ENCODE assay signal across 13 cellular contexts in the genomic region with DNA sequence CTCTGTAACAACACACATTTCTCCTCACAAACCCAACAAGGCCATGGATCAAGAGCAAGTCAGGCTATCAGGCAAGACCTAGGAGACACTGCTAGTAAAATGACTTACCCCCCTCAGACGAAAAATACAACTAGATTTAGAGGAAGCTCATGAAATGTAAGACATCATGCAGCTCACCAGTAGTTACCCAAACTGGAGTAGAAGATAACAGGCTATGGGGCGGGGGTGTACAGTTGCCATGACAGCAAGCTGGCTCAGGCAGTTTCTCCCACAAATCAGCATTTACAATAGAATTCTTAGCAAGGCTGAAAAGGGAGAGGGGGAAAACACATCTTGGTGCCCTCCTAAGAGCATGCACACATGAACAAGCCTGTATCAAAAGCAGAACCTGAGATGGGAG. TPM values are rescaled to one million over a fixed set of nuclear protein-coding genes. Genes with fewer than 3 reads are reported as not detected.
A peak's percentile ranks its signal among the peaks of the same experiment; 100 is the strongest.
DNase-seq lines count a peak whose midpoint lies in the region; ATAC-seq, FAIRE-seq and TF ChIP-seq lines count a peak whose summit lies in the region.
"Had no signal": no experiment of that assay in that cellular context is flagged by ENCODE, and none has a peak within 500 bp of the region (broad histone marks: within the 10 kb centered on the region; RNA-seq: fewer than 3 reads in every experiment).

No MANE protein-coding gene starts in this region.

- no peak for FAIRE-seq in A549 (lab: Jason Lieb, UNC)
- FAIRE-seq in HepG2 (lab: Jason Lieb, UNC): no peak

- H2AFZ ChIP-seq in HepG2 (ENCODE audit: low read length): no peak overlapping the region

- no peak overlapping the region for H3K27ac ChIP-seq in A549
- 0 out of 2 replicates have a peak overlapping the region, but pooled peaks have one; percentile 53 for H3K27ac ChIP-seq in HUES6 (ENCODE audit: low read depth, low read length)
- H3K27ac ChIP-seq in adrenal gland: peak overlapping the region in 3 of 5 donors; percentile 72 to 92 (median 86)
- H3K27ac ChIP-seq in gastroesophageal sphincter: peak overlapping the region in 1 of 4 donors; percentile 24
- no peak overlapping the region for H3K27ac ChIP-seq in HepG2 (ENCODE audit: extremely low read length, insufficient read depth, low read length)

- H3K27me3 Mint-ChIP-seq in mesothelial cell of epicardium (ENCODE audit: low read depth): no peaks in the 10 kb centered on the region

- intact Hi-C loops in adrenal gland (cut with DNase I): no loop called here
- intact Hi-C loops in HepG2 (cut with micrococcal nuclease; ENCODE audit: unreplicated experiment): no loop called here

- no peak for ATAC-seq in A549
- no peak for ATAC-seq in gastroesophageal sphincter
- ATAC-seq in HepG2: no peak
- ATAC-seq in GM19397 (IDR thresholded peaks at IDR 0.05; ENCODE audit: unreplicated experiment): no peak

- peaks cover 7% of the 10 kb centered on the region for H3K36me3 Mint-ChIP-seq in mesothelial cell of epicardium

- WGBS in A549 (ENCODE audit: missing lambda C conversion rate): 64% methylated on average over 2 of the region's 2 CpGs
- WGBS in adrenal gland, 4 donors: 25 to 39% (median 29%) methylated on average over 2 of the region's 2 CpGs
- WGBS in gastroesophageal sphincter (ENCODE audit: low coverage in 1 of 2), 2 donors: 54% methylated on average over 2 of the region's 2 CpGs; no CpG with 5 or more reads in 1 of the 2 donors
- WGBS in HepG2 (ENCODE audit: low lambda C conversion rate): 72% methylated on average over 2 of the region's 2 CpGs

- DNase-seq in A549 (ENCODE audit: low read depth in 1 of 2, low spot score in 1 of 2) (no peak), adrenal gland (no peak), mesothelial cell of epicardium (ENCODE audit: low spot score in 2 of 2, unreplicated experiment in 2 of 2) (no peak), HepG2 (ENCODE audit: low spot score) (no peak), NK-92 (lab: John Stamatoyannopoulos, UW; ENCODE audit: unreplicated experiment) (no peak)
- DNase-seq: DMS53, NCI-H69 had no signal

- TF ChIP-seq EP300 in A549 (IDR thresholded peaks at IDR 0.05) (no peak), gastroesophageal sphincter (IDR thresholded peaks at IDR 0.05) (no peak), HepG2 (IDR thresholded peaks at IDR 0.05; ENCODE audit: low read depth in 2 of 2, low read length in 2 of 2) (no peak), HepG2 (CRISPR knock-in tag; IDR thresholded peaks at IDR 0.05; ENCODE audit: borderline replicate concordance) (no peak)

- in situ Hi-C loops in HepG2 (cut with HindIII; ENCODE audit: extremely low pct_ligation_motif_present, low pct_unique_long_range_greater_than_20kb): no loop called here

- CTCF ChIA-PET in A549 (lab: Yijun Ruan, JAX): interaction anchor here (0.9 to 1.4 kb wide), 2 partner anchors 15 to 94 kb away, joined by 3 to 4 read pairs; no protein-coding TSS in a partner anchor
- CTCF ChIA-PET in HepG2 (lab: Yijun Ruan, JAX; ENCODE audit: low intra/inter-chr PET ratio, low total read pairs): no interaction called here

- no peak for TF ChIP-seq CTCF in A549 (IDR thresholded peaks at IDR 0.05)
- no peak for TF ChIP-seq CTCF in adrenal gland (IDR thresholded peaks at IDR 0.05)
- TF ChIP-seq CTCF in mesothelial cell of epicardium (IDR thresholded peaks at IDR 0.05; ENCODE audit: unreplicated experiment): no peak
- TF ChIP-seq CTCF in gastroesophageal sphincter (IDR thresholded peaks at IDR 0.05): no peak
- TF ChIP-seq CTCF in HepG2 (CRISPR knock-in tag; IDR thresholded peaks at IDR 0.05): no peak

- peak overlapping the region; percentile 51; the same call in 1 of the 3 replicates for H3K4me2 ChIP-seq in A549
- H3K4me2 ChIP-seq in HepG2 (ENCODE audit: low read depth, low read length): no peak overlapping the region

- peaks cover 56% of the 10 kb centered on the region for H3K4me1 ChIP-seq in A549
- H3K4me1 ChIP-seq in HUES6 (ENCODE audit: control insufficient read depth, insufficient read depth, low read length): peaks cover 36% of the 10 kb centered on the region
- peaks cover 62 to 67% of the 10 kb centered on the region in 2 donors for H3K4me1 ChIP-seq in adrenal gland (replicated peaks in 1 of 2)
- peaks cover 0 to 71% (median 47%) of the 10 kb centered on the region in 3 donors for H3K4me1 ChIP-seq in gastroesophageal sphincter
- H3K4me1 ChIP-seq in HepG2 (ENCODE audit: insufficient read depth, low read length): peaks cover 51% of the 10 kb centered on the region

- no TSS peak for BruUV-seq in HepG2 (replicated peaks; lab: Mats Ljungman, UMichigan)

- peaks cover 54% of the 10 kb centered on the region for H3K4me1 Mint-ChIP-seq in mesothelial cell of epicardium

- H3K27me3 ChIP-seq in HUES6 (ENCODE audit: control insufficient read depth, insufficient read depth, low read length) (no peaks in the 10 kb centered on the region), adrenal gland (no peaks in the 10 kb centered on the region), gastroesophageal sphincter (no peaks in the 10 kb centered on the region), HepG2 (ENCODE audit: control insufficient read depth in 1 of 2, insufficient read depth in 2 of 2, low read length in 2 of 2) (no peaks in the 10 kb centered on the region; a peak in 1 of 5 replicates)

- H3K9ac ChIP-seq in HUES6 (ENCODE audit: low read length): peak overlapping the region; percentile 8
- no peak overlapping the region for H3K9ac ChIP-seq in HepG2 (ENCODE audit: insufficient read depth, low read depth, low read length)

- no peak overlapping the region for H3K4me3 Mint-ChIP-seq in mesothelial cell of epicardium

- H3K9me3 ChIP-seq in A549 (no peaks in the 10 kb centered on the region), HUES6 (ENCODE audit: control insufficient read depth, insufficient read depth, low read depth, low read length) (no peaks in the 10 kb centered on the region), adrenal gland (replicated peaks in 1 of 3) (no peaks in the 10 kb centered on the region), gastroesophageal sphincter (no peaks in the 10 kb centered on the region), HepG2 (ENCODE audit: low read length) (no peaks in the 10 kb centered on the region)

- TF ChIP-seq POLR2A in A549 (IDR thresholded peaks at IDR 0.05; ENCODE audit: low read length) (no peak), adrenal gland (IDR thresholded peaks at IDR 0.05) (no peak), gastroesophageal sphincter (IDR thresholded peaks at IDR 0.05) (no peak), HepG2 (IDR thresholded peaks at IDR 0.05; ENCODE audit: insufficient read depth in 1 of 2, low read depth in 2 of 2, low read length in 2 of 2) (no peak)

- peaks cover 62% of the 10 kb centered on the region for H3K36me3 ChIP-seq in HUES6 (ENCODE audit: control insufficient read depth, insufficient read depth, low read length)
- H3K36me3 ChIP-seq in adrenal gland (replicated peaks in 1 of 2): peaks cover 0 to 24% of the 10 kb centered on the region in 2 donors
- H3K36me3 ChIP-seq in gastroesophageal sphincter: peaks cover 0 to 29% of the 10 kb centered on the region in 2 donors
- peaks cover 10 to 25% of the 10 kb centered on the region in 2 experiments; a peak in 4 of 5 replicates for H3K36me3 ChIP-seq in HepG2 (replicated peaks in 1 of 2; ENCODE audit: control insufficient read depth in 1 of 2, insufficient read depth in 2 of 2, low read length in 2 of 2)

- H3K4me3 ChIP-seq in A549: no peak overlapping the region
- no peak overlapping the region for H3K4me3 ChIP-seq in HUES6 (ENCODE audit: low read depth, low read length)
- H3K4me3 ChIP-seq in adrenal gland: no peak overlapping the region
- H3K4me3 ChIP-seq in gastroesophageal sphincter: no peak overlapping the region
- H3K4me3 ChIP-seq in HepG2 (replicated peaks in 1 of 3; ENCODE audit: insufficient read depth in 1 of 3, low read depth in 2 of 3, low read length in 3 of 3): no peak overlapping the region

- TF ChIP-seq RAD21 in A549 (conservative IDR thresholded peaks at IDR 0.05 in 1 of 2, IDR thresholded peaks at IDR 0.05 in 1 of 2): no peak
- TF ChIP-seq RAD21 in HepG2 (CRISPR knock-in tag; IDR thresholded peaks at IDR 0.05): no peak

- H3K9me3 Mint-ChIP-seq in mesothelial cell of epicardium: no peaks in the 10 kb centered on the region

- H3K79me2 ChIP-seq in HepG2 (ENCODE audit: insufficient read depth, low read length): peaks cover 80% of the 10 kb centered on the region

- peak overlapping the region; percentile 11 for H3K27ac Mint-ChIP-seq in mesothelial cell of epicardium

- POLR2A ChIA-PET in A549 (lab: Yijun Ruan, JAX) (interaction anchor here (1.3 kb wide), 1 partner anchor 187 kb away, joined by 3 read pairs; a partner anchor contains a TSS), HepG2 (lab: Yijun Ruan, JAX) (no interaction called here)

- peaks cover 47% of the 10 kb centered on the region for H4K20me1 ChIP-seq in HepG2 (ENCODE audit: insufficient read depth, low read length)

RNA-seq across cellular contexts. Expression of a gene that starts 13.9 kb away (rescaled TPM):
- polyA plus RNA-seq in A549 (2011; rRNA removed) (300 and 618 TPM in 2 replicates), A549 (2017; fragmentation: RNase III; extraction: RNeasy Plus Mini Kit Qiagen cat#74134 plus additional on column Dnase treatment) (495 to 510 TPM (median 500 TPM) in 3 replicates), adrenal gland (100 to 1,000 TPM; 104 to 465 (median 111) TPM), HepG2 (2011; rRNA removed) (131 and 160 TPM in 2 replicates)
- 235 and 269 TPM in 2 replicates for polyA plus RNA-seq in A549 (2012; cell fraction: cytosol; rRNA removed)
- 154 and 174 TPM in 2 replicates for polyA plus RNA-seq in A549 (2012; cell fraction: nucleus; rRNA removed)
- polyA minus RNA-seq in A549 (2011; rRNA and poly(A)+ RNA removed): 81.4 and 88.0 TPM in 2 replicates
- total RNA-seq in adrenal gland (100 to 1,000 TPM; 246 to 350 (median 269) TPM), mesothelial cell of epicardium (194 to 208 TPM (median 197 TPM) in 3 replicates), gastroesophageal sphincter (100 to 1,000 TPM in 3 of 4 donors, 10 to 100 TPM in 1; 95.9 to 275 (median 151) TPM), HepG2 (2016; rRNA removed; fragmentation: Illumina TruSeq; extraction: Trizol) (307 and 481 TPM in 2 replicates)
- total RNA-seq in HepG2 (2016; cell fraction: cytosol; rRNA removed; fragmentation: Illumina TruSeq; extraction: Trizol; ENCODE audit: low read depth): 53.8 and 55.7 TPM in 2 replicates
- total RNA-seq in HepG2 (2016; cell fraction: insoluble cytoplasmic fraction; rRNA removed; fragmentation: Illumina TruSeq; extraction: Trizol): 323 and 475 TPM in 2 replicates
- 138 and 148 TPM in 2 replicates for total RNA-seq in HepG2 (2016; cell fraction: membrane; rRNA removed; fragmentation: Illumina TruSeq; extraction: Trizol)
- total RNA-seq in HepG2 (2016; cell fraction: nucleus; rRNA removed; fragmentation: Illumina TruSeq; extraction: Trizol): 108 and 115 TPM in 2 replicates
- polyA plus RNA-seq in HepG2 (2011; cell fraction: cytosol; rRNA removed): 118 and 149 TPM in 2 replicates
- polyA plus RNA-seq in HepG2 (2011; cell fraction: nucleus; rRNA removed): 45.9 and 62.4 TPM in 2 replicates
- polyA plus RNA-seq in HepG2 (2012): 153 and 194 TPM in 2 replicates
- 89.5 and 101 TPM in 2 replicates for polyA plus RNA-seq in HepG2 (2016; cell fraction: cytosol; fragmentation: Illumina TruSeq; extraction: Trizol; ENCODE audit: low read depth)
- 611 and 615 TPM in 2 replicates for polyA plus RNA-seq in HepG2 (2016; cell fraction: insoluble cytoplasmic fraction; fragmentation: Illumina TruSeq; extraction: Trizol; ENCODE audit: low read depth)
- polyA plus RNA-seq in HepG2 (2016; cell fraction: membrane; fragmentation: Illumina TruSeq; extraction: Trizol; ENCODE audit: low read depth): 145 TPM in 2 replicates
- polyA plus RNA-seq in HepG2 (2016; cell fraction: nucleus; fragmentation: Illumina TruSeq; extraction: Trizol; ENCODE audit: insufficient read depth, low read depth): 192 and 200 TPM in 2 replicates
- polyA minus RNA-seq in HepG2 (2011; rRNA and poly(A)+ RNA removed; ENCODE audit: low replicate concordance): 66.0 and 182 TPM in 2 replicates
- polyA minus RNA-seq in HepG2 (2011; cell fraction: cytosol; rRNA and poly(A)+ RNA removed): 56.6 and 67.6 TPM in 2 replicates
- polyA minus RNA-seq in HepG2 (2011; cell fraction: nucleus; rRNA and poly(A)+ RNA removed): 52.8 and 54.2 TPM in 2 replicates

RNA-seq across cellular contexts. Expression of a gene that starts 23.1 kb away (rescaled TPM):
- not detected in 2 replicates for polyA plus RNA-seq in A549 (2011; rRNA removed)
- polyA plus RNA-seq in A549 (2012; cell fraction: cytosol; rRNA removed): not detected in 2 replicates
- not detected in 2 replicates for polyA plus RNA-seq in A549 (2012; cell fraction: nucleus; rRNA removed)
- not detected in 3 replicates for polyA plus RNA-seq in A549 (2017; fragmentation: RNase III; extraction: RNeasy Plus Mini Kit Qiagen cat#74134 plus additional on column Dnase treatment)
- 0.05 TPM in 1 of 2 replicates, not detected in the other for polyA minus RNA-seq in A549 (2011; rRNA and poly(A)+ RNA removed)
- total RNA-seq in adrenal gland: under 1 TPM in 3 of 8 donors, not detected in 5; 0.04 to 0.07 (median 0.07) TPM
- polyA plus RNA-seq in adrenal gland: under 1 TPM in 1 of 3 donors, not detected in 2; 0.03 TPM
- 0.04 to 0.07 TPM (median 0.07 TPM) in 3 replicates for total RNA-seq in mesothelial cell of epicardium
- not detected for total RNA-seq in gastroesophageal sphincter
- not detected in 2 replicates for total RNA-seq in HepG2 (2016; rRNA removed; fragmentation: Illumina TruSeq; extraction: Trizol)
- total RNA-seq in HepG2 (2016; cell fraction: cytosol; rRNA removed; fragmentation: Illumina TruSeq; extraction: Trizol; ENCODE audit: low read depth): not detected in 2 replicates
- not detected in 2 replicates for total RNA-seq in HepG2 (2016; cell fraction: insoluble cytoplasmic fraction; rRNA removed; fragmentation: Illumina TruSeq; extraction: Trizol)
- not detected in 2 replicates for total RNA-seq in HepG2 (2016; cell fraction: membrane; rRNA removed; fragmentation: Illumina TruSeq; extraction: Trizol)
- not detected in 2 replicates for total RNA-seq in HepG2 (2016; cell fraction: nucleus; rRNA removed; fragmentation: Illumina TruSeq; extraction: Trizol)
- polyA plus RNA-seq in HepG2 (2011; rRNA removed): not detected in 2 replicates
- not detected in 2 replicates for polyA plus RNA-seq in HepG2 (2011; cell fraction: cytosol; rRNA removed)
- polyA plus RNA-seq in HepG2 (2011; cell fraction: nucleus; rRNA removed): not detected in 2 replicates
- polyA plus RNA-seq in HepG2 (2012): not detected in 2 replicates
- not detected in 2 replicates for polyA plus RNA-seq in HepG2 (2016; cell fraction: cytosol; fragmentation: Illumina TruSeq; extraction: Trizol; ENCODE audit: low read depth)
- polyA plus RNA-seq in HepG2 (2016; cell fraction: insoluble cytoplasmic fraction; fragmentation: Illumina TruSeq; extraction: Trizol; ENCODE audit: low read depth): not detected in 2 replicates
- polyA plus RNA-seq in HepG2 (2016; cell fraction: membrane; fragmentation: Illumina TruSeq; extraction: Trizol; ENCODE audit: low read depth): not detected in 2 replicates
- polyA plus RNA-seq in HepG2 (2016; cell fraction: nucleus; fragmentation: Illumina TruSeq; extraction: Trizol; ENCODE audit: insufficient read depth, low read depth): not detected in 2 replicates
- 0.04 TPM in 1 of 2 replicates, not detected in the other for polyA minus RNA-seq in HepG2 (2011; rRNA and poly(A)+ RNA removed; ENCODE audit: low replicate concordance)
- polyA minus RNA-seq in HepG2 (2011; cell fraction: cytosol; rRNA and poly(A)+ RNA removed): not detected in 2 replicates
- polyA minus RNA-seq in HepG2 (2011; cell fraction: nucleus; rRNA and poly(A)+ RNA removed): 0.12 TPM in 1 of 2 replicates, not detected in the other

RNA-seq across cellular contexts. Expression of a gene that starts 28.1 kb away (rescaled TPM):
- polyA plus RNA-seq in A549 (2011; rRNA removed) (not detected in 2 replicates), A549 (2017; fragmentation: RNase III; extraction: RNeasy Plus Mini Kit Qiagen cat#74134 plus additional on column Dnase treatment) (0.37 TPM in 1 of 3 replicates, not detected in the others), adrenal gland (under 1 TPM in 1 of 3 donors, not detected in 2; 0.51 TPM), HepG2 (2011; rRNA removed) (not detected in 2 replicates)
- not detected in 2 replicates for polyA plus RNA-seq in A549 (2012; cell fraction: cytosol; rRNA removed)
- not detected in 2 replicates for polyA plus RNA-seq in A549 (2012; cell fraction: nucleus; rRNA removed)
- polyA minus RNA-seq in A549 (2011; rRNA and poly(A)+ RNA removed): not detected in 2 replicates
- total RNA-seq in adrenal gland (not detected), mesothelial cell of epicardium (not detected in 3 replicates), gastroesophageal sphincter (not detected), HepG2 (2016; rRNA removed; fragmentation: Illumina TruSeq; extraction: Trizol) (not detected in 2 replicates)
- not detected in 2 replicates for total RNA-seq in HepG2 (2016; cell fraction: cytosol; rRNA removed; fragmentation: Illumina TruSeq; extraction: Trizol; ENCODE audit: low read depth)
- total RNA-seq in HepG2 (2016; cell fraction: insoluble cytoplasmic fraction; rRNA removed; fragmentation: Illumina TruSeq; extraction: Trizol): not detected in 2 replicates
- total RNA-seq in HepG2 (2016; cell fraction: membrane; rRNA removed; fragmentation: Illumina TruSeq; extraction: Trizol): not detected in 2 replicates
- not detected in 2 replicates for total RNA-seq in HepG2 (2016; cell fraction: nucleus; rRNA removed; fragmentation: Illumina TruSeq; extraction: Trizol)
- polyA plus RNA-seq in HepG2 (2011; cell fraction: cytosol; rRNA removed): not detected in 2 replicates
- polyA plus RNA-seq in HepG2 (2011; cell fraction: nucleus; rRNA removed): not detected in 2 replicates
- not detected in 2 replicates for polyA plus RNA-seq in HepG2 (2012)
- polyA plus RNA-seq in HepG2 (2016; cell fraction: cytosol; fragmentation: Illumina TruSeq; extraction: Trizol; ENCODE audit: low read depth): not detected in 2 replicates
- not detected in 2 replicates for polyA plus RNA-seq in HepG2 (2016; cell fraction: insoluble cytoplasmic fraction; fragmentation: Illumina TruSeq; extraction: Trizol; ENCODE audit: low read depth)
- polyA plus RNA-seq in HepG2 (2016; cell fraction: membrane; fragmentation: Illumina TruSeq; extraction: Trizol; ENCODE audit: low read depth): not detected in 2 replicates
- not detected in 2 replicates for polyA plus RNA-seq in HepG2 (2016; cell fraction: nucleus; fragmentation: Illumina TruSeq; extraction: Trizol; ENCODE audit: insufficient read depth, low read depth)
- not detected in 2 replicates for polyA minus RNA-seq in HepG2 (2011; rRNA and poly(A)+ RNA removed; ENCODE audit: low replicate concordance)
- not detected in 2 replicates for polyA minus RNA-seq in HepG2 (2011; cell fraction: cytosol; rRNA and poly(A)+ RNA removed)
- not detected in 2 replicates for polyA minus RNA-seq in HepG2 (2011; cell fraction: nucleus; rRNA and poly(A)+ RNA removed)
- total RNA-seq: activated CD8-positive, alpha-beta memory T cell treated with anti-CD3 and anti-CD28 coated beads for 36 hours; myocyte had no signal
- polyA plus RNA-seq: esophagus had no signal

RNA-seq across cellular contexts. Expression of a gene that starts 42.7 kb away (rescaled TPM):
- 137 and 169 TPM in 2 replicates for polyA plus RNA-seq in A549 (2011; rRNA removed)
- 133 and 171 TPM in 2 replicates for polyA plus RNA-seq in A549 (2012; cell fraction: cytosol; rRNA removed)
- 375 and 398 TPM in 2 replicates for polyA plus RNA-seq in A549 (2012; cell fraction: nucleus; rRNA removed)
- polyA plus RNA-seq in A549 (2017; fragmentation: RNase III; extraction: RNeasy Plus Mini Kit Qiagen cat#74134 plus additional on column Dnase treatment): 155 to 169 TPM (median 159 TPM) in 3 replicates
- polyA minus RNA-seq in A549 (2011; rRNA and poly(A)+ RNA removed): 124 and 127 TPM in 2 replicates
- 100 to 1,000 TPM in 4 of 8 donors, 10 to 100 TPM in 4; 51.0 to 152 (median 97.5) TPM for total RNA-seq in adrenal gland
- 100 to 1,000 TPM in 2 of 3 donors, 10 to 100 TPM in 1; 88.9 to 185 (median 101) TPM for polyA plus RNA-seq in adrenal gland
- 265 to 283 TPM (median 271 TPM) in 3 replicates for total RNA-seq in mesothelial cell of epicardium
- total RNA-seq in gastroesophageal sphincter: 10 to 100 TPM; 71.6 to 79.9 (median 75.1) TPM
- 74.2 and 75.9 TPM in 2 replicates for total RNA-seq in HepG2 (2016; rRNA removed; fragmentation: Illumina TruSeq; extraction: Trizol)
- total RNA-seq in HepG2 (2016; cell fraction: cytosol; rRNA removed; fragmentation: Illumina TruSeq; extraction: Trizol; ENCODE audit: low read depth): 32.2 and 32.3 TPM in 2 replicates
- total RNA-seq in HepG2 (2016; cell fraction: insoluble cytoplasmic fraction; rRNA removed; fragmentation: Illumina TruSeq; extraction: Trizol): 62.4 and 77.2 TPM in 2 replicates
- total RNA-seq in HepG2 (2016; cell fraction: membrane; rRNA removed; fragmentation: Illumina TruSeq; extraction: Trizol): 48.4 and 51.5 TPM in 2 replicates
- 90.2 and 98.9 TPM in 2 replicates for total RNA-seq in HepG2 (2016; cell fraction: nucleus; rRNA removed; fragmentation: Illumina TruSeq; extraction: Trizol)
- 140 and 159 TPM in 2 replicates for polyA plus RNA-seq in HepG2 (2011; rRNA removed)
- polyA plus RNA-seq in HepG2 (2011; cell fraction: cytosol; rRNA removed): 59.5 and 64.7 TPM in 2 replicates
- polyA plus RNA-seq in HepG2 (2011; cell fraction: nucleus; rRNA removed): 243 and 295 TPM in 2 replicates
- 73.3 and 82.5 TPM in 2 replicates for polyA plus RNA-seq in HepG2 (2012)
- polyA plus RNA-seq in HepG2 (2016; cell fraction: cytosol; fragmentation: Illumina TruSeq; extraction: Trizol; ENCODE audit: low read depth): 27.7 and 30.6 TPM in 2 replicates
- polyA plus RNA-seq in HepG2 (2016; cell fraction: insoluble cytoplasmic fraction; fragmentation: Illumina TruSeq; extraction: Trizol; ENCODE audit: low read depth): 83.4 and 108 TPM in 2 replicates
- 43.4 and 53.2 TPM in 2 replicates for polyA plus RNA-seq in HepG2 (2016; cell fraction: membrane; fragmentation: Illumina TruSeq; extraction: Trizol; ENCODE audit: low read depth)
- polyA plus RNA-seq in HepG2 (2016; cell fraction: nucleus; fragmentation: Illumina TruSeq; extraction: Trizol; ENCODE audit: insufficient read depth, low read depth): 205 and 223 TPM in 2 replicates
- polyA minus RNA-seq in HepG2 (2011; rRNA and poly(A)+ RNA removed; ENCODE audit: low replicate concordance): 231 and 359 TPM in 2 replicates
- 29.0 and 31.7 TPM in 2 replicates for polyA minus RNA-seq in HepG2 (2011; cell fraction: cytosol; rRNA and poly(A)+ RNA removed)
- polyA minus RNA-seq in HepG2 (2011; cell fraction: nucleus; rRNA and poly(A)+ RNA removed): 310 and 330 TPM in 2 replicates

Comparison
In these comparisons a context has a peak if more than half of its experiments do, and no peak if none do; other contexts are left out.
1. H3K27ac ChIP-seq: peak in HUES6 (single experiment) and adrenal gland (3 of 5); none in A549 (0 of 2) and HepG2 (single experiment).